In genomic region chr17:28533091-28533670, GRCh38 we compare ENCODE assay signal across 2 cellular contexts.
TF ChIP-seq lines count a peak whose summit lies in the region.

No MANE protein-coding gene starts in this region.

TF ChIP-seq in HEK293, 187 proteins besides CTCF, POLR2A, EP300 and RAD21 (continued from another document):
- TF ChIP-seq ZNF239 (tag by site-specific recombination; IDR thresholded peaks at IDR 0.05) (no peak), GLIS2 (tag by site-specific recombination; IDR thresholded peaks at IDR 0.05) (peak; percentile 40; the same call in 1 of the 2 replicates), ZNF16 (tag by site-specific recombination; IDR thresholded peaks at IDR 0.05; ENCODE audit: low read depth) (no peak), AEBP2 (tag by site-specific recombination; IDR thresholded peaks at IDR 0.05; ENCODE audit: borderline replicate concordance) (no peak), ZNF292 (tag by site-specific recombination; IDR thresholded peaks at IDR 0.05; ENCODE audit: borderline replicate concordance, low read depth) (no peak), ZBTB44 (tag by site-specific recombination; IDR thresholded peaks at IDR 0.05) (no peak), ZBTB6 (tag by site-specific recombination; IDR thresholded peaks at IDR 0.05) (no peak), KLF17 (tag by site-specific recombination; IDR thresholded peaks at IDR 0.05) (0 out of 2 replicates have a peak, but pooled peaks have one; percentile 73), ZIC2 (tag by site-specific recombination; IDR thresholded peaks at IDR 0.05) (peak; percentile 76), KLF1 (tag by site-specific recombination; IDR thresholded peaks at IDR 0.05) (peak; percentile 71), GLIS1 (tag by site-specific recombination; IDR thresholded peaks at IDR 0.05) (peak; percentile 69), ZFHX2 (tag by site-specific recombination; conservative IDR thresholded peaks at IDR 0.05) (peak; percentile 99)
TF ChIP-seq in HEK293: peak in this region for 7.

TF ChIP-seq in WTC11, 78 proteins besides CTCF, POLR2A, EP300 and RAD21 (continued from another document):
- TF ChIP-seq ZNF532 (CRISPR knock-in tag; IDR thresholded peaks at IDR 0.05; ENCODE audit: borderline replicate concordance): no peak
- TF ChIP-seq MXD4 (CRISPR knock-in tag; IDR thresholded peaks at IDR 0.05; ENCODE audit: borderline replicate concordance): no peak
- TF ChIP-seq CREB1 (CRISPR knock-in tag; IDR thresholded peaks at IDR 0.05): no peak
- TF ChIP-seq FOXJ3 (CRISPR knock-in tag; IDR thresholded peaks at IDR 0.05; ENCODE audit: borderline replicate concordance): no peak
- TF ChIP-seq PREB (CRISPR knock-in tag; IDR thresholded peaks at IDR 0.05; ENCODE audit: borderline replicate concordance): no peak
TF ChIP-seq in WTC11: peak in this region for 0.
